In genomic region chr16:10906482-10906881, GRCh38 we compare ENCODE assay signal across 1 cellular context.
TF ChIP-seq lines count a peak whose summit lies in the region.

No MANE protein-coding gene starts in this region.

TF ChIP-seq in HepG2, 621 proteins besides CTCF, POLR2A, EP300 and RAD21:
- TF ChIP-seq SP4 (CRISPR knock-in tag; IDR thresholded peaks at IDR 0.05) (no peak), MTA1 (CRISPR knock-in tag; IDR thresholded peaks at IDR 0.05; ENCODE audit: borderline replicate concordance) (0 out of 2 replicates have a peak, but pooled peaks have one; percentile 33)
TF ChIP-seq in HepG2: peak in this region for 1.
